Comparison of ENCODE assay signal across 19 cellular contexts in genomic region chr12:84814664-84815245, GRCh38.
DNase-seq lines count a peak whose midpoint lies in the region; ATAC-seq, FAIRE-seq and TF ChIP-seq lines count a peak whose summit lies in the region.
"Had no signal": no experiment of that assay in that cellular context is flagged by ENCODE, and none has a peak within 500 bp of the region (broad histone marks: within the 10 kb centered on the region; RNA-seq: fewer than 3 reads in every experiment).

No MANE protein-coding gene starts in this region.

- H3K27me3 ChIP-seq in astrocyte (ENCODE audit: insufficient read depth, low read length) (no peaks in the 10 kb centered on the region), neuronal stem cell (ENCODE audit: control insufficient read depth in 3 of 3, insufficient read depth in 3 of 3, low read depth in 1 of 3, low read length in 3 of 3) (no peaks in the 10 kb centered on the region)
- H3K27me3 ChIP-seq: gastroesophageal sphincter had no signal

- no peak overlapping the region for H3K23ac ChIP-seq in neuronal stem cell (ENCODE audit: low read depth, low read length, poor library complexity)

- H3K4me1 Mint-ChIP-seq in astrocyte (ENCODE audit: low read depth, unreplicated experiment) = peaks cover 12% of the 10 kb centered on the region
- H3K4me1 Mint-ChIP-seq: brain; stimulated activated effector memory CD8-positive, alpha-beta T cell treated with anti-CD3 and anti-CD28 coated beads, Interleukin-12 subunit alpha, Interleukin-12 subunit beta, amount 100 ng/mL, for 72 hours had no signal

- H3K18ac ChIP-seq in neuronal stem cell (ENCODE audit: low read length) = no peak overlapping the region

- no peak overlapping the region for H2BK12ac ChIP-seq in neuronal stem cell (ENCODE audit: low read length)

- no peaks in the 10 kb centered on the region for H3K79me1 ChIP-seq in neuronal stem cell (ENCODE audit: low read depth, low read length)

- no peak overlapping the region for H2AFZ ChIP-seq in astrocyte (ENCODE audit: low read depth, low read length)
- H2AFZ ChIP-seq in neuronal stem cell (ENCODE audit: low read length) = peak overlapping the region; percentile 43
- H2AFZ ChIP-seq: neural progenitor cell had no signal

- H3K4ac ChIP-seq in neuronal stem cell (ENCODE audit: low read length) = no peak overlapping the region

- H2BK15ac ChIP-seq in neuronal stem cell (ENCODE audit: low read length) = no peak overlapping the region

- H3K36me3 ChIP-seq in astrocyte (ENCODE audit: insufficient read depth, low read length) (no peaks in the 10 kb centered on the region), neuronal stem cell (replicated peaks in 1 of 2; ENCODE audit: control insufficient read depth in 2 of 2, insufficient read depth in 2 of 2, low read length in 2 of 2) (no peaks in the 10 kb centered on the region)
- H3K36me3 ChIP-seq: gastroesophageal sphincter, neural progenitor cell had no signal

- H3K27ac ChIP-seq in astrocyte (ENCODE audit: low read depth, low read length) (no peak overlapping the region), neuronal stem cell (replicated peaks; ENCODE audit: low read length) (no peak overlapping the region)
- H3K27ac ChIP-seq: gastroesophageal sphincter, neural progenitor cell had no signal

- no CpG with 5 or more reads among the region's 4 CpGs for WGBS in neuronal stem cell (ENCODE audit: extremely low coverage in 2 of 2, insufficient read length in 2 of 2, insufficient replicate concordance in 1 of 2), 2 donors

- H4K20me1 ChIP-seq in astrocyte (ENCODE audit: insufficient read depth, low read length) = no peaks in the 10 kb centered on the region

- no peak overlapping the region for H4K91ac ChIP-seq in neuronal stem cell (ENCODE audit: low read depth, low read length, poor library complexity)

- H3K4me3 Mint-ChIP-seq in astrocyte (ENCODE audit: unreplicated experiment) = no peak overlapping the region
- H3K4me3 Mint-ChIP-seq: activated naive CD4-positive, alpha-beta T cell treated with anti-CD3 and anti-CD28 coated beads for 36 hours; brain; neural progenitor cell; stimulated activated effector memory CD8-positive, alpha-beta T cell treated with anti-CD3 and anti-CD28 coated beads, Interleukin-12 subunit alpha, Interleukin-12 subunit beta, amount 100 ng/mL, for 72 hours had no signal

- H3K4me3 ChIP-seq in astrocyte (ENCODE audit: insufficient read depth, low read depth, low read length) = no peak overlapping the region
- no peak overlapping the region for H3K4me3 ChIP-seq in neuronal stem cell (ENCODE audit: low read length in 2 of 2)
- H3K4me3 ChIP-seq: gastroesophageal sphincter, neural progenitor cell had no signal

- H2BK120ac ChIP-seq in neuronal stem cell (ENCODE audit: low read depth, low read length) = no peak overlapping the region

- no peak overlapping the region for H4K8ac ChIP-seq in neuronal stem cell (ENCODE audit: low read depth, low read length)

- peak; percentile 17 for ATAC-seq in HG03565 (IDR thresholded peaks at IDR 0.05; ENCODE audit: unreplicated experiment)
- ATAC-seq: gastroesophageal sphincter; left colon; stimulated activated effector memory CD8-positive, alpha-beta T cell treated with anti-CD3 and anti-CD28 coated beads, Interleukin-12 subunit alpha, Interleukin-12 subunit beta, amount 100 ng/mL, for 72 hours had no signal

- H3K14ac ChIP-seq in neuronal stem cell (ENCODE audit: low read length) = no peak overlapping the region

- H2AK5ac ChIP-seq in neuronal stem cell (ENCODE audit: low read depth, low read length) = no peak overlapping the region

- no peaks in the 10 kb centered on the region for H3K79me2 ChIP-seq in astrocyte (ENCODE audit: insufficient read depth, low read length)

- H3K27ac Mint-ChIP-seq in astrocyte (ENCODE audit: unreplicated experiment) = peak overlapping the region; percentile 44
- H3K27ac Mint-ChIP-seq: activated naive CD4-positive, alpha-beta T cell treated with anti-CD3 and anti-CD28 coated beads for 36 hours; brain; neural progenitor cell; stimulated activated effector memory CD8-positive, alpha-beta T cell treated with anti-CD3 and anti-CD28 coated beads, Interleukin-12 subunit alpha, Interleukin-12 subunit beta, amount 100 ng/mL, for 72 hours had no signal

- H3K36me3 Mint-ChIP-seq in astrocyte (ENCODE audit: low read depth, unreplicated experiment) = no peaks in the 10 kb centered on the region
- H3K36me3 Mint-ChIP-seq: brain; neural progenitor cell; stimulated activated effector memory CD8-positive, alpha-beta T cell treated with anti-CD3 and anti-CD28 coated beads, Interleukin-12 subunit alpha, Interleukin-12 subunit beta, amount 100 ng/mL, for 72 hours had no signal

- no peaks in the 10 kb centered on the region for H3K9me3 Mint-ChIP-seq in astrocyte (ENCODE audit: unreplicated experiment)
- H3K9me3 Mint-ChIP-seq: activated naive CD4-positive, alpha-beta T cell treated with anti-CD3 and anti-CD28 coated beads for 36 hours; brain; neural progenitor cell had no signal

- H3K9me3 ChIP-seq in astrocyte (ENCODE audit: insufficient read depth, low read depth, low read length) (no peaks in the 10 kb centered on the region), neuronal stem cell (replicated peaks in 1 of 2; ENCODE audit: control insufficient read depth in 2 of 2, insufficient read depth in 1 of 2, low read depth in 1 of 2, low read length in 2 of 2) (no peaks in the 10 kb centered on the region)
- H3K9me3 ChIP-seq: gastroesophageal sphincter had no signal

- no peaks in the 10 kb centered on the region for H3K27me3 Mint-ChIP-seq in astrocyte (ENCODE audit: low read depth, unreplicated experiment)
- H3K27me3 Mint-ChIP-seq: brain had no signal

- no peak for TF ChIP-seq CTCF in astrocyte (IDR thresholded peaks at IDR 0.05; ENCODE audit: insufficient read depth, low read depth, low read length)

- DNase-seq in GM04504 (ENCODE audit: low read depth) (peak; percentile 44), astrocyte (ENCODE audit: low read depth) (peak; percentile 63), neuronal stem cell (ENCODE audit: low spot score) (no peak), NCI-H524 treated with DMSO at 0.1 percent for 48 hours (lab: John Stamatoyannopoulos, UW) (no peak), glomerular visceral epithelial cell (ENCODE audit: extremely low spot score) (no peak), SW 1271 (lab: John Stamatoyannopoulos, UW) (no peak)
- DNase-seq in activated CD8-positive, alpha-beta memory T cell treated with anti-CD3 and anti-CD28 coated beads for 24 hours = no peak
- DNase-seq: activated naive CD4-positive, alpha-beta T cell treated with anti-CD3 and anti-CD28 coated beads for 36 hours; C1 segment of cervical spinal cord; cortex of kidney; DMS 273 treated with DMSO at 0.1 percent for 48 hours; left colon; NCI-H1436 treated with DMSO at 0.1 percent for 48 hours had no signal

- H3K4me1 ChIP-seq in astrocyte (ENCODE audit: insufficient read depth, low read length) (no peaks in the 10 kb centered on the region), neuronal stem cell (ENCODE audit: control insufficient read depth in 2 of 2, insufficient read depth in 1 of 2, low read depth in 1 of 2, low read length in 2 of 2) (no peaks in the 10 kb centered on the region)
- H3K4me1 ChIP-seq: gastroesophageal sphincter, neural progenitor cell had no signal

- peak overlapping the region; percentile 42 for H3K4me2 ChIP-seq in astrocyte (ENCODE audit: low read length)
- H3K4me2 ChIP-seq in neuronal stem cell (ENCODE audit: insufficient read depth, low read length, poor library complexity, severe bottlenecking) = no peak overlapping the region
- H3K4me2 ChIP-seq: neural progenitor cell had no signal

- no peak overlapping the region for H2BK5ac ChIP-seq in neuronal stem cell (ENCODE audit: low read length)

- FAIRE-seq in astrocyte (lab: Jason Lieb, UNC) = peak; percentile 65
- FAIRE-seq: H1 had no signal

- no peak overlapping the region for H3K9ac ChIP-seq in astrocyte (ENCODE audit: low read length)
- no peak overlapping the region for H3K9ac ChIP-seq in neuronal stem cell (ENCODE audit: low read depth, low read length, poor library complexity)
- H3K9ac ChIP-seq: neural progenitor cell had no signal

Comparison
In these comparisons a context has a peak if more than half of its experiments do, and no peak if none do; other contexts are left out.
1. DNase-seq: peak in GM04504 (single experiment) and astrocyte (single experiment); none in neuronal stem cell (single experiment), NCI-H524 treated with DMSO at 0.1 percent for 48 hours (single experiment), glomerular visceral epithelial cell (single experiment), SW 1271 (0 of 2) and activated CD8-positive, alpha-beta memory T cell treated with anti-CD3 and anti-CD28 coated beads for 24 hours (single experiment).